Comparison of ENCODE assay signal across 8 cellular contexts in genomic region chrX:40094041-40094899, GRCh38. TPM values are rescaled to one million over a fixed set of nuclear protein-coding genes. Genes with fewer than 3 reads are reported as not detected.
DNase-seq lines count a peak whose midpoint lies in the region; ATAC-seq lines count a peak whose summit lies in the region.

No MANE protein-coding gene starts in this region.

- no peaks in the 10 kb centered on the region for H3K36me3 ChIP-seq in iPS-18a (ENCODE audit: control insufficient read depth, low read depth, low read length)
- H3K36me3 ChIP-seq in skeletal muscle satellite cell (ENCODE audit: insufficient read depth, low read length), result no peaks in the 10 kb centered on the region

- peaks cover 24% of the 10 kb centered on the region for H3K4me1 ChIP-seq in iPS-18a (ENCODE audit: control insufficient read depth, low read depth, low read length)
- peaks cover 16% of the 10 kb centered on the region for H3K4me1 ChIP-seq in skeletal muscle satellite cell (ENCODE audit: control insufficient read depth, insufficient read depth, low read length)

- no peaks in the 10 kb centered on the region for H3K9me3 ChIP-seq in iPS-18a (ENCODE audit: control insufficient read depth, low read depth, low read length)
- H3K9me3 ChIP-seq in skeletal muscle satellite cell (replicated peaks; ENCODE audit: low read length), result no peaks in the 10 kb centered on the region

- ATAC-seq in GM21528 (IDR thresholded peaks at IDR 0.05; ENCODE audit: low FRiP score, unreplicated experiment), result no peak
- ATAC-seq in GM18909 (IDR thresholded peaks at IDR 0.05; ENCODE audit: poor library complexity, unreplicated experiment), result no peak

- peak; percentile 58 for DNase-seq in EL
- peak; percentile 16 for DNase-seq in NCI-H748 treated with DMSO at 0.1 percent for 48 hours (lab: John Stamatoyannopoulos, UW)
- DNase-seq in astrocyte of the hippocampus (ENCODE audit: low read depth, low spot score), result peak; percentile 66
- no peak for DNase-seq in SKM-1 (lab: John Stamatoyannopoulos, UW; ENCODE audit: unreplicated experiment)

- H3K27me3 ChIP-seq in iPS-18a (ENCODE audit: control insufficient read depth, insufficient read depth, low read length), result peaks cover 66% of the 10 kb centered on the region
- peaks cover 11% of the 10 kb centered on the region for H3K27me3 ChIP-seq in skeletal muscle satellite cell (ENCODE audit: control insufficient read depth, insufficient read depth, low read length)

- H3K27ac ChIP-seq in iPS-18a (ENCODE audit: low read length), result no peak overlapping the region

- H3K9ac ChIP-seq in iPS-18a (ENCODE audit: low read length) (peak overlapping the region; percentile 73), skeletal muscle satellite cell (ENCODE audit: low read depth, low read length) (peak overlapping the region; percentile 81)

- H3K4me2 ChIP-seq in skeletal muscle satellite cell (ENCODE audit: low read length), result peak overlapping the region; percentile 91

- H3K4me3 ChIP-seq in iPS-18a (ENCODE audit: low read length), result peak overlapping the region; percentile 76
- peak overlapping the region; percentile 77 for H3K4me3 ChIP-seq in skeletal muscle satellite cell (ENCODE audit: low read length)

RNA-seq across cellular contexts. Expression of gene BCOR, which starts 3.5 kb away (rescaled TPM):
- 5.6 and 7.0 TPM in 2 replicates for total RNA-seq in skeletal muscle satellite cell (2012; rRNA removed)
